12 cellular contexts compared by ENCODE assay signal in genomic region chr10:101223274-101224059, GRCh38. TPM values are rescaled to one million over a fixed set of nuclear protein-coding genes. Genes with fewer than 3 reads are reported as not detected.
DNase-seq lines count a peak whose midpoint lies in the region; ATAC-seq and TF ChIP-seq lines count a peak whose summit lies in the region.
"Had no signal": no experiment of that assay in that cellular context is flagged by ENCODE, and none has a peak within 500 bp of the region (broad histone marks: within the 10 kb centered on the region; RNA-seq: fewer than 3 reads in every experiment).

No MANE protein-coding gene starts in this region.

- CTCF ChIA-PET in CD8-positive, alpha-beta memory T cell (lab: Charles Lee), result interaction anchor here (0.9 to 1.9 kb wide), 4 partner anchors 9 to 346 kb away, joined by 3 to 20 read pairs (median 4); no protein-coding TSS in a partner anchor

- 8% methylated on average over 20 of the region's 50 CpGs for WGBS in esophagus muscularis mucosa
- WGBS in psoas muscle, 3 donors, result 57 to 62% (median 59%) methylated on average over 47 to 50 of the region's 50 CpGs

- TF ChIP-seq CTCF in HFFc6 (IDR thresholded peaks at IDR 0.05) (no peak), esophagus muscularis mucosa (IDR thresholded peaks at IDR 0.05) (no peak), psoas muscle (IDR thresholded peaks at IDR 0.05) (no peak)

- H3K9me3 Mint-ChIP-seq in CD8-positive, alpha-beta memory T cell, result peaks cover 0 to 4% (median 0%) of the 10 kb centered on the region in 5 donors
- no peaks in the 10 kb centered on the region; the same call in 1 of the 2 replicates for H3K9me3 Mint-ChIP-seq in HFFc6

- no peaks in the 10 kb centered on the region for H3K9me3 ChIP-seq in CD8-positive, alpha-beta memory T cell (ENCODE audit: low read length)
- H3K9me3 ChIP-seq in esophagus muscularis mucosa (no peaks in the 10 kb centered on the region), psoas muscle (no peaks in the 10 kb centered on the region)
- H3K9me3 ChIP-seq: tibial nerve had no signal

- ATAC-seq in psoas muscle, result peak in 1 of 4 donors; percentile 5
- ATAC-seq in HG03039 (IDR thresholded peaks at IDR 0.05; ENCODE audit: unreplicated experiment), result no peak

- H3K4me3 ChIP-seq in CD8-positive, alpha-beta memory T cell (ENCODE audit: low read length), result no peak overlapping the region
- peak overlapping the region; percentile 45 to 60 (median 48) for H3K4me3 ChIP-seq in esophagus muscularis mucosa
- peak overlapping the region; percentile 86 for H3K4me3 ChIP-seq in psoas muscle

- DNase-seq in CD8-positive, alpha-beta memory T cell, result no peak
- no peak for DNase-seq in HFFc6
- no peak for DNase-seq in esophagus muscularis mucosa (ENCODE audit: extremely low spot score)
- no peak for DNase-seq in psoas muscle
- DNase-seq in inferior parietal cortex (ENCODE audit: extremely low spot score), result no peak
- DNase-seq in NCI-H2227 treated with DMSO at 0.1 percent for 48 hours (lab: John Stamatoyannopoulos, UW), result no peak
- no peak for DNase-seq in mesenteric fat pad (ENCODE audit: low spot score)
- DNase-seq: DMS79, NCI-H2081 treated with DMSO at 0.1 percent for 48 hours had no signal

- H3K4me3 Mint-ChIP-seq in CD8-positive, alpha-beta memory T cell, result peak overlapping the region; percentile 43 to 71 (median 66)
- peak overlapping the region; percentile 78 for H3K4me3 Mint-ChIP-seq in HFFc6

- H3K36me3 Mint-ChIP-seq in CD8-positive, alpha-beta memory T cell, result no peaks in the 10 kb centered on the region
- peaks cover 11% of the 10 kb centered on the region for H3K36me3 Mint-ChIP-seq in HFFc6 (ENCODE audit: low read depth)

- peaks cover 39 to 59% (median 39%) of the 10 kb centered on the region in 3 donors for H3K4me1 Mint-ChIP-seq in CD8-positive, alpha-beta memory T cell
- H3K4me1 Mint-ChIP-seq in HFFc6 (ENCODE audit: low read depth), result peaks cover 28% of the 10 kb centered on the region

- TF ChIP-seq EP300 in esophagus muscularis mucosa (IDR thresholded peaks at IDR 0.05), result no peak

- peaks cover 72 to 86% of the 10 kb centered on the region in 2 donors for H3K27me3 Mint-ChIP-seq in CD8-positive, alpha-beta memory T cell
- peaks cover 87% of the 10 kb centered on the region for H3K27me3 Mint-ChIP-seq in HFFc6 (ENCODE audit: insufficient read depth)

- H3K27ac ChIP-seq in CD8-positive, alpha-beta memory T cell (ENCODE audit: low read depth, low read length), result no peak overlapping the region
- H3K27ac ChIP-seq in esophagus muscularis mucosa (replicated peaks in 1 of 4) (no peak overlapping the region), psoas muscle (peak overlapping the region; percentile 4)
- H3K27ac ChIP-seq: tibial nerve had no signal

- peaks cover 90% of the 10 kb centered on the region for H3K27me3 ChIP-seq in CD8-positive, alpha-beta memory T cell (ENCODE audit: insufficient read depth, low read length, poor library complexity, severe bottlenecking)
- peaks cover 18 to 100% (median 97%) of the 10 kb centered on the region in 4 donors for H3K27me3 ChIP-seq in esophagus muscularis mucosa
- H3K27me3 ChIP-seq in psoas muscle (ENCODE audit: insufficient read depth in 3 of 3, low read length in 2 of 3), result peaks cover 0 to 37% (median 4%) of the 10 kb centered on the region in 3 donors

- H3K36me3 ChIP-seq in CD8-positive, alpha-beta memory T cell (ENCODE audit: insufficient read depth, low read length), result no peaks in the 10 kb centered on the region
- H3K36me3 ChIP-seq in esophagus muscularis mucosa (no peaks in the 10 kb centered on the region), psoas muscle (ENCODE audit: insufficient read depth in 1 of 2, low read depth in 1 of 2) (no peaks in the 10 kb centered on the region)
- H3K36me3 ChIP-seq: tibial nerve had no signal

- no peak for TF ChIP-seq POLR2A in esophagus muscularis mucosa (IDR thresholded peaks at IDR 0.05; ENCODE audit: low read depth)

- peaks cover 49% of the 10 kb centered on the region for H3K4me1 ChIP-seq in CD8-positive, alpha-beta memory T cell (ENCODE audit: insufficient read depth, low read length)
- H3K4me1 ChIP-seq in esophagus muscularis mucosa, result peaks cover 48 to 67% (median 61%) of the 10 kb centered on the region in 4 donors
- H3K4me1 ChIP-seq in psoas muscle, result peaks cover 16% of the 10 kb centered on the region

- intact Hi-C loops in esophagus muscularis mucosa (cut with DNase I) (no loop called here), psoas muscle (cut with DNase I) (no loop called here)

- POLR2A ChIA-PET in CD8-positive, alpha-beta memory T cell (lab: Charles Lee), result no interaction called here

- H3K27ac Mint-ChIP-seq in CD8-positive, alpha-beta memory T cell, result peak overlapping the region in 1 of 8 donors; percentile 24
- no peak overlapping the region for H3K27ac Mint-ChIP-seq in HFFc6

RNA-seq across cellular contexts. Expression of gene LBX1, which starts 5.8 kb away (rescaled TPM):
- not detected for total RNA-seq in CD8-positive, alpha-beta memory T cell
- not detected for polyA plus RNA-seq in CD8-positive, alpha-beta memory T cell
- not detected for total RNA-seq in HFFc6 (2021; fragmentation: NEBNext Ultra II Directional; extraction: Animal tissue kit (Norgen Biotek cat#: 25700))
- not detected for total RNA-seq in esophagus muscularis mucosa
- 10 to 100 TPM in 1 of 4 donors, 1 to 10 TPM in 3; 6.2 to 12.3 (median 7.5) TPM for total RNA-seq in psoas muscle
- 1 to 10 TPM; 1.8 to 7.9 (median 4.9) TPM for polyA plus RNA-seq in psoas muscle
- 0.10 TPM for total RNA-seq in mesenteric fat pad
- total RNA-seq: OCI-LY7 had no signal
